12 cellular contexts compared by ENCODE assay signal in the genomic region with DNA sequence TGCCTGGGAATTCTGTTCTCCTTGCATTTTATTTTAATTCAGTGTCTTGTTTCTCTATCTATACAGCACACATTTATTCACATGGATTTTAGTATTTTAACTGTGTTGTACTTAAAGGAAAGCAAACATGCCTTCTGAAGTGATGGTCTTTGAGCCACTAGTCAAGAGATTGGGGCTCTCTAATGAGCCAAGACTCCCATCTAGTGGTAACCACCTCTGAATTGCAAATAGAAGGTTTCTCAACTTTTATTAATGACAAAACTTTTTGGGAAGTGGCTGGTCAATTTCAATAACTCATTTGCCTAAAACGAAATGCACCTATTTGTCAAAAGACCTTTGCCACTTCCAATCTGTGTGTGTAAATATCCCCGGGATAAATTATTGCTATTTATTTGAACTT.
DNase-seq lines count a peak whose midpoint lies in the region; ATAC-seq, FAIRE-seq and TF ChIP-seq lines count a peak whose summit lies in the region.
"Had no signal": no experiment of that assay in that cellular context is flagged by ENCODE, and none has a peak within 500 bp of the region (broad histone marks: within the 10 kb centered on the region; RNA-seq: fewer than 3 reads in every experiment).

No MANE protein-coding gene starts in this region.

- WGBS in K562 (ENCODE audit: insufficient coverage, low coverage, missing lambda C conversion rate) = 0% methylated on average over 2 of the region's 2 CpGs
- 51% methylated on average over 2 of the region's 2 CpGs for WGBS in prostate gland

- peak; percentile 67 to 77 for DNase-seq in cardiac muscle cell (ENCODE audit: low read depth in 1 of 2, low spot score in 1 of 2)
- no peak for DNase-seq in Right ventricle myocardium inferior (ENCODE audit: missing footprints)
- DNase-seq in K562 (ENCODE audit: extremely low read depth in 1 of 4, low spot score in 3 of 4) = peak in 1 of 4 experiments; percentile 30
- DNase-seq in immature natural killer cell = peak; percentile 12 to 45 (median 35)
- DNase-seq in prostate gland (ENCODE audit: low spot score) = no peak
- no peak for DNase-seq in DMS79 (lab: John Stamatoyannopoulos, UW)
- DNase-seq in activated CD4-positive, alpha-beta memory T cell treated with anti-CD3 and anti-CD28 coated beads, Interleukin-2, amount 10 ng/mL, durations not matched to agents 7 days and 5 days = no peak
- DNase-seq: effector CD4-positive, alpha-beta T cell; Peyer's patch had no signal

- H3K4me1 ChIP-seq in cardiac muscle cell (ENCODE audit: low read depth) (peaks cover 34% of the 10 kb centered on the region), K562 (replicated peaks in 1 of 2; ENCODE audit: control insufficient read depth in 2 of 2, insufficient read depth in 2 of 2, low read length in 2 of 2) (no peaks in the 10 kb centered on the region; a peak in 1 of 5 replicates), prostate gland (replicated peaks) (no peaks in the 10 kb centered on the region)
- H3K4me1 ChIP-seq: Peyer's patch had no signal

- POLR2A ChIA-PET in K562 (lab: Yijun Ruan, JAX) = interaction anchor here (1.0 kb wide), 1 partner anchor 9 kb away, joined by 4 read pairs; no protein-coding TSS in a partner anchor
- POLR2A ChIA-PET in activated CD4-positive, alpha-beta memory T cell treated with anti-CD3 and anti-CD28 coated beads, Interleukin-2, amount 10 ng/mL, durations not matched to agents 7 days and 5 days (lab: Charles Lee) = interaction anchor here (1.1 kb wide), 1 partner anchor 11 kb away, joined by 4 read pairs; no protein-coding TSS in a partner anchor

- BruUV-seq in K562 (replicated peaks; lab: Mats Ljungman, UMichigan) = no TSS peak

- H3K9me1 ChIP-seq in K562 (ENCODE audit: control insufficient read depth, insufficient read depth, low read length) = no peaks in the 10 kb centered on the region

- no peaks in the 10 kb centered on the region for H3K79me2 ChIP-seq in K562 (ENCODE audit: control insufficient read depth, insufficient read depth, low read length)

- TF ChIP-seq POLR2A in K562 (conservative IDR thresholded peaks at IDR 0.05) (no peak), prostate gland (IDR thresholded peaks at IDR 0.05) (no peak)

- no peak for FAIRE-seq in K562 (lab: Jason Lieb, UNC)
- FAIRE-seq: GM18507 had no signal

- no peaks in the 10 kb centered on the region for H3K9me3 ChIP-seq in cardiac muscle cell (ENCODE audit: low read depth)
- H3K9me3 ChIP-seq in K562 (replicated peaks; ENCODE audit: control insufficient read depth, insufficient read depth, low read depth, low read length) = no peaks in the 10 kb centered on the region
- no peaks in the 10 kb centered on the region for H3K9me3 ChIP-seq in prostate gland
- H3K9me3 ChIP-seq: Peyer's patch had no signal

- ATAC-seq in Right ventricle myocardium inferior = no peak
- 0 out of 3 replicates have a peak, but pooled peaks have one; percentile 23 for ATAC-seq in K562
- no peak for ATAC-seq in HG03520 (IDR thresholded peaks at IDR 0.05; ENCODE audit: unreplicated experiment)

- CTCF ChIA-PET in K562 (lab: Yijun Ruan, JAX; ENCODE audit: low intra/inter-chr PET ratio) = interaction anchor here (0.7 to 1.6 kb wide), 2 partner anchors 1092 to 1943 kb away, joined by 3 to 16 read pairs; no protein-coding TSS in a partner anchor
- CTCF ChIA-PET in activated CD4-positive, alpha-beta memory T cell treated with anti-CD3 and anti-CD28 coated beads, Interleukin-2, amount 10 ng/mL, durations not matched to agents 7 days and 5 days (lab: Charles Lee) = no interaction called here

- no peak for TF ChIP-seq EP300 in K562 (IDR thresholded peaks at IDR 0.05; ENCODE audit: low read length)

- intact Hi-C loops in Right ventricle myocardium inferior (cut with DNase I) = loop anchor here (2.0 to 5.0 kb wide), 2 partner anchors 48 to 456 kb away; no protein-coding TSS in a partner anchor
- intact Hi-C loops in K562 (cut with micrococcal nuclease) = no loop called here
- intact Hi-C loops in prostate gland (cut with DNase I) = loop anchor here (5.0 kb wide), 1 partner anchor 1091 kb away; no protein-coding TSS in a partner anchor

- H4K20me1 ChIP-seq in K562 (replicated peaks; ENCODE audit: control insufficient read depth, insufficient read depth, low read length) = no peaks in the 10 kb centered on the region

- peak overlapping the region in 1 of 5 donors; percentile 26 for H3K4me3 Mint-ChIP-seq in immature natural killer cell
- H3K4me3 Mint-ChIP-seq in activated CD4-positive, alpha-beta memory T cell treated with anti-CD3 and anti-CD28 coated beads, Interleukin-2, amount 10 ng/mL, durations not matched to agents 7 days and 5 days = no peak overlapping the region
- H3K4me3 Mint-ChIP-seq: CD14-positive monocyte had no signal

- H3K9me3 Mint-ChIP-seq in immature natural killer cell = no peaks in the 10 kb centered on the region
- no peaks in the 10 kb centered on the region for H3K9me3 Mint-ChIP-seq in activated CD4-positive, alpha-beta memory T cell treated with anti-CD3 and anti-CD28 coated beads, Interleukin-2, amount 10 ng/mL, durations not matched to agents 7 days and 5 days

- H3K27me3 ChIP-seq in cardiac muscle cell (no peaks in the 10 kb centered on the region), K562 (ENCODE audit: control insufficient read depth in 2 of 2, insufficient read depth in 2 of 2, low read length in 2 of 2) (no peaks in the 10 kb centered on the region), prostate gland (replicated peaks; ENCODE audit: insufficient read depth) (no peaks in the 10 kb centered on the region)
- H3K27me3 ChIP-seq: Peyer's patch had no signal

- H3K27me3 Mint-ChIP-seq in immature natural killer cell (ENCODE audit: low read depth in 3 of 3) = peaks cover 0 to 3% (median 2%) of the 10 kb centered on the region in 3 donors
- no peaks in the 10 kb centered on the region for H3K27me3 Mint-ChIP-seq in activated CD4-positive, alpha-beta memory T cell treated with anti-CD3 and anti-CD28 coated beads, Interleukin-2, amount 10 ng/mL, durations not matched to agents 7 days and 5 days

- in situ Hi-C loops in K562 (cut with MboI) = no loop called here

- H3K36me3 Mint-ChIP-seq in immature natural killer cell = peaks cover 0 to 10% (median 3%) of the 10 kb centered on the region in 3 donors
- H3K36me3 Mint-ChIP-seq in activated CD4-positive, alpha-beta memory T cell treated with anti-CD3 and anti-CD28 coated beads, Interleukin-2, amount 10 ng/mL, durations not matched to agents 7 days and 5 days (ENCODE audit: low read depth) = peaks cover 4% of the 10 kb centered on the region
- H3K36me3 Mint-ChIP-seq: CD14-positive monocyte had no signal

- H3K27ac ChIP-seq in cardiac muscle cell = peak overlapping the region; percentile 58
- no peak overlapping the region for H3K27ac ChIP-seq in K562 (ENCODE audit: extremely low read depth, low read depth, low read length)
- H3K27ac ChIP-seq in prostate gland = no peak overlapping the region
- H3K27ac ChIP-seq: Peyer's patch had no signal

- H2AFZ ChIP-seq in K562 (ENCODE audit: low read depth, low read length) = no peak overlapping the region

- peak; percentile 75 for TF ChIP-seq RAD21 in K562 (CRISPR knock-in tag; conservative IDR thresholded peaks at IDR 0.05 in 1 of 2, IDR thresholded peaks at IDR 0.05 in 1 of 2)

- no peak overlapping the region for H3K9ac ChIP-seq in K562 (ENCODE audit: insufficient read depth in 1 of 2, low read depth in 2 of 2, low read length in 2 of 2)

- no peak overlapping the region for H3K4me3 ChIP-seq in cardiac muscle cell
- H3K4me3 ChIP-seq in K562 = no peak overlapping the region
- H3K4me3 ChIP-seq in prostate gland = no peak overlapping the region
- H3K4me3 ChIP-seq: Peyer's patch had no signal

- H3K27ac Mint-ChIP-seq in immature natural killer cell = peak overlapping the region; percentile 37 to 70 (median 62)
- H3K27ac Mint-ChIP-seq in activated CD4-positive, alpha-beta memory T cell treated with anti-CD3 and anti-CD28 coated beads, Interleukin-2, amount 10 ng/mL, durations not matched to agents 7 days and 5 days = no peak overlapping the region
- H3K27ac Mint-ChIP-seq: CD14-positive monocyte had no signal

- TF ChIP-seq CTCF in cardiac muscle cell (IDR thresholded peaks at IDR 0.05; ENCODE audit: low read depth, low read length) (peak; percentile 54), K562 (IDR thresholded peaks at IDR 0.05 in 2 of 3, conservative IDR thresholded peaks at IDR 0.05 in 1 of 3; ENCODE audit: insufficient read depth in 2 of 3, low read depth in 1 of 3, low read length in 3 of 3) (peak; percentile 34 to 57 (median 34); a peak in 3 of 6 replicates), prostate gland (IDR thresholded peaks at IDR 0.05) (peak in 2 of 4 experiments; percentile 31)

- peaks cover 50 to 62% of the 10 kb centered on the region in 2 donors for H3K4me1 Mint-ChIP-seq in immature natural killer cell
- H3K4me1 Mint-ChIP-seq in activated CD4-positive, alpha-beta memory T cell treated with anti-CD3 and anti-CD28 coated beads, Interleukin-2, amount 10 ng/mL, durations not matched to agents 7 days and 5 days = peaks cover 5% of the 10 kb centered on the region

- no peak overlapping the region for H3K4me2 ChIP-seq in K562 (ENCODE audit: insufficient read depth, low read length)

- H3K36me3 ChIP-seq in cardiac muscle cell (no peaks in the 10 kb centered on the region), K562 (ENCODE audit: control insufficient read depth, insufficient read depth, low read length) (no peaks in the 10 kb centered on the region), prostate gland (no peaks in the 10 kb centered on the region)
- H3K36me3 ChIP-seq: Peyer's patch had no signal

TF ChIP-seq in K562, 482 proteins besides CTCF, POLR2A, EP300 and RAD21 (continues in another document):
- TF ChIP-seq, protein P1, sequence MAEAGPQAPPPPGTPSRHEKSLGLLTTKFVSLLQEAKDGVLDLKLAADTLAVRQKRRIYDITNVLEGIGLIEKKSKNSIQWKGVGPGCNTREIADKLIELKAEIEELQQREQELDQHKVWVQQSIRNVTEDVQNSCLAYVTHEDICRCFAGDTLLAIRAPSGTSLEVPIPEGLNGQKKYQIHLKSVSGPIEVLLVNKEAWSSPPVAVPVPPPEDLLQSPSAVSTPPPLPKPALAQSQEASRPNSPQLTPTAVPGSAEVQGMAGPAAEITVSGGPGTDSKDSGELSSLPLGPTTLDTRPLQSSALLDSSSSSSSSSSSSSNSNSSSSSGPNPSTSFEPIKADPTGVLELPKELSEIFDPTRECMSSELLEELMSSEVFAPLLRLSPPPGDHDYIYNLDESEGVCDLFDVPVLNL (CRISPR knock-in tag; IDR thresholded peaks at IDR 0.05; ENCODE audit: low read depth) = no peak

Comparison
In these comparisons a context has a peak if more than half of its experiments do, and no peak if none do; other contexts are left out.
1. DNase-seq: peak in cardiac muscle cell (2 of 2) and immature natural killer cell (3 of 3); none in Right ventricle myocardium inferior (single experiment), prostate gland (single experiment), DMS79 (single experiment) and activated CD4-positive, alpha-beta memory T cell treated with anti-CD3 and anti-CD28 coated beads, Interleukin-2, amount 10 ng/mL, durations not matched to agents 7 days and 5 days (single experiment).